ENCODE assay signal across 21 cellular contexts in the genomic region with DNA sequence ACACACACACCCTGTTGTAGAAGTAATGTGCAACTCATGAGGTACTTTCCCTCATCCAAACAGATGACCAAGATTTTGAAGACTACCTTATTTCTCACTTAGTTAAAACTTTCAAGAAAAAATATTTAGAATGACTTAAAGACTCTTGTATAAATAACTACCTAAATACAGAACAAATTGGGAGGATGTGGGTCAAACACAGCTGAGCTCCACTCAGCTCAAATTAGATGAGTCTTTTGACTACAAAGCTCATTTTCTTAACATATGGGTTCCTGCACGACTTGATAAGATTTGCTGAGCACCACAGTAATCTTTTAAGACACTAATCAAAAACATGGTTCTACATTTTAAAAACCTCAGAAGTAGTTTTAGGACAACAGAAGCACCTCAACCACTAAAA. TPM values are rescaled to one million over a fixed set of nuclear protein-coding genes. Genes with fewer than 3 reads are reported as not detected.
DNase-seq lines count a peak whose midpoint lies in the region; ATAC-seq and TF ChIP-seq lines count a peak whose summit lies in the region.
"Had no signal": no experiment of that assay in that cellular context is flagged by ENCODE, and none has a peak within 500 bp of the region (broad histone marks: within the 10 kb centered on the region; RNA-seq: fewer than 3 reads in every experiment).

No MANE protein-coding gene starts in this region.

- H2BK120ac ChIP-seq in neuronal stem cell (ENCODE audit: low read depth, low read length), result no peak overlapping the region

- H3K4me2 ChIP-seq in BLaER1 (peak overlapping the region; percentile 47), SU-DHL-6 (ENCODE audit: low read depth, low read length, poor library complexity, severe bottlenecking) (peak overlapping the region; percentile 94), neuronal stem cell (ENCODE audit: insufficient read depth, low read length, poor library complexity, severe bottlenecking) (no peak overlapping the region)

- H3F3A ChIP-seq in SU-DHL-6 (ENCODE audit: insufficient read depth), result peaks cover 38% of the 10 kb centered on the region

- no peak overlapping the region for H3K14ac ChIP-seq in neuronal stem cell (ENCODE audit: low read length)

- H2BK15ac ChIP-seq in neuronal stem cell (ENCODE audit: low read length), result no peak overlapping the region

- H2AK5ac ChIP-seq in neuronal stem cell (ENCODE audit: low read depth, low read length), result no peak overlapping the region

- no peak for ATAC-seq in CD8-positive, alpha-beta T cell
- no peak for ATAC-seq in HG02678 (IDR thresholded peaks at IDR 0.05; ENCODE audit: unreplicated experiment)
- ATAC-seq: HepG2 had no signal

- H3K4me1 ChIP-seq in BLaER1, result peaks cover 45% of the 10 kb centered on the region
- H3K4me1 ChIP-seq in CD8-positive, alpha-beta T cell (ENCODE audit: insufficient read depth, low read length), result peaks cover 26% of the 10 kb centered on the region
- no peaks in the 10 kb centered on the region for H3K4me1 ChIP-seq in neuronal stem cell (ENCODE audit: control insufficient read depth in 2 of 2, insufficient read depth in 1 of 2, low read depth in 1 of 2, low read length in 2 of 2)
- H3K4me1 ChIP-seq: tibial artery had no signal

- H3K27ac ChIP-seq in BLaER1, result no peak overlapping the region
- no peak overlapping the region for H3K27ac ChIP-seq in CD8-positive, alpha-beta T cell (ENCODE audit: low read depth, low read length)
- H3K27ac ChIP-seq in SU-DHL-6 (ENCODE audit: low read depth, low read length), result peak overlapping the region; percentile 90
- H3K27ac ChIP-seq in neuronal stem cell (replicated peaks; ENCODE audit: low read length), result no peak overlapping the region
- H3K27ac ChIP-seq: skin epidermis, tibial artery had no signal

- no peak overlapping the region for H3K4ac ChIP-seq in neuronal stem cell (ENCODE audit: low read length)

- H3K9me2 ChIP-seq in SU-DHL-6 (replicated peaks; ENCODE audit: insufficient read depth, low read length), result no peaks in the 10 kb centered on the region

- CTCF ChIA-PET in CD8-positive, alpha-beta T cell (lab: Charles Lee), result no interaction called here

- no peak overlapping the region for H3K9ac ChIP-seq in BLaER1
- H3K9ac ChIP-seq in SU-DHL-6 (ENCODE audit: low read length), result peak overlapping the region; percentile 7; the same call in 1 of the 2 replicates
- H3K9ac ChIP-seq in neuronal stem cell (ENCODE audit: low read depth, low read length, poor library complexity), result no peak overlapping the region

- H3K4me1 Mint-ChIP-seq in CD8-positive, alpha-beta T cell (ENCODE audit: low read depth), result peaks cover 46% of the 10 kb centered on the region
- peaks cover 59% of the 10 kb centered on the region for H3K4me1 Mint-ChIP-seq in activated naive CD8-positive, alpha-beta T cell (ENCODE audit: low read depth)

- H3K79me2 ChIP-seq in SU-DHL-6 (ENCODE audit: insufficient read depth, low read length), result no peaks in the 10 kb centered on the region

- DNase-seq in CD8-positive, alpha-beta T cell, result no peak
- DNase-seq in neuronal stem cell (ENCODE audit: low spot score) (no peak), NCI-H1417 (lab: John Stamatoyannopoulos, UW) (no peak), DMS53 (lab: John Stamatoyannopoulos, UW) (no peak)
- DNase-seq: activated CD8-positive, alpha-beta memory T cell treated with anti-CD3 and anti-CD28 coated beads, Interleukin-2, amount 50 U/mL, for 4 hours; activated naive CD4-positive, alpha-beta T cell treated with Interleukin-2 at 50 U/mL for 16 hours; cerebellar nuclear complex; kidney glomerular epithelial cell; NCI-H1417 treated with DMSO at 0.1 percent for 48 hours; nucleus accumbens; RPMI8226; stimulated activated CD4-positive, alpha-beta T cell treated with anti-CD3 and anti-CD28 coated beads, Interleukin-1b, Interleukin-23, amount 100 ng/mL, for 48 hours; stimulated activated naive CD4-positive, alpha-beta T cell; tibial artery had no signal

- TF ChIP-seq CTCF in CD8-positive, alpha-beta T cell (IDR thresholded peaks at IDR 0.05), result no peak
- no peak for TF ChIP-seq CTCF in SU-DHL-6 (IDR thresholded peaks at IDR 0.05; ENCODE audit: insufficient read depth, low read length, poor library complexity, severe bottlenecking)

- no peak overlapping the region for H3K18ac ChIP-seq in neuronal stem cell (ENCODE audit: low read length)

- H4K20me1 ChIP-seq in BLaER1 (no peaks in the 10 kb centered on the region), SU-DHL-6 (ENCODE audit: low read depth, low read length) (no peaks in the 10 kb centered on the region)

- H4K8ac ChIP-seq in neuronal stem cell (ENCODE audit: low read depth, low read length), result no peak overlapping the region

- peaks cover 78% of the 10 kb centered on the region for H3K36me3 Mint-ChIP-seq in CD8-positive, alpha-beta T cell
- H3K36me3 Mint-ChIP-seq in activated naive CD8-positive, alpha-beta T cell, result peaks cover 40% of the 10 kb centered on the region

- H3K4me3 Mint-ChIP-seq in CD8-positive, alpha-beta T cell, result peak overlapping the region; percentile 33
- peak overlapping the region; percentile 38 for H3K4me3 Mint-ChIP-seq in activated naive CD8-positive, alpha-beta T cell

- no peaks in the 10 kb centered on the region for H3K9me3 Mint-ChIP-seq in CD8-positive, alpha-beta T cell
- H3K9me3 Mint-ChIP-seq in activated naive CD8-positive, alpha-beta T cell (ENCODE audit: low read depth), result no peaks in the 10 kb centered on the region

- intact Hi-C loops in CD8-positive, alpha-beta T cell (cut with DNase I, micrococcal nuclease), result loop anchor here in 1 of 2 experiments (10.0 kb wide), 1 partner anchor 467 kb away; a partner anchor contains a TSS

- H3K27me3 Mint-ChIP-seq in CD8-positive, alpha-beta T cell (ENCODE audit: low read depth), result no peaks in the 10 kb centered on the region
- no peaks in the 10 kb centered on the region for H3K27me3 Mint-ChIP-seq in activated naive CD8-positive, alpha-beta T cell

- H3K36me3 ChIP-seq in BLaER1 (no peaks in the 10 kb centered on the region), SU-DHL-6 (ENCODE audit: low read length) (peaks cover 43% of the 10 kb centered on the region; the same call in 1 of the 2 replicates), neuronal stem cell (replicated peaks in 1 of 2; ENCODE audit: control insufficient read depth in 2 of 2, insufficient read depth in 2 of 2, low read length in 2 of 2) (peaks cover 8 to 97% of the 10 kb centered on the region in 2 donors)
- peaks cover 17% of the 10 kb centered on the region for H3K36me3 ChIP-seq in CD8-positive, alpha-beta T cell (ENCODE audit: insufficient read depth, low read length)

- no peak overlapping the region for H2AFZ ChIP-seq in SU-DHL-6 (ENCODE audit: low read depth, low read length, severe bottlenecking)
- H2AFZ ChIP-seq in neuronal stem cell (ENCODE audit: low read length), result no peak overlapping the region

- no peaks in the 10 kb centered on the region for H3K79me1 ChIP-seq in neuronal stem cell (ENCODE audit: low read depth, low read length)

- H3K9me3 ChIP-seq in BLaER1 (peaks cover 9% of the 10 kb centered on the region), SU-DHL-6 (ENCODE audit: insufficient read depth, low read length) (no peaks in the 10 kb centered on the region), neuronal stem cell (replicated peaks in 1 of 2; ENCODE audit: control insufficient read depth in 2 of 2, insufficient read depth in 1 of 2, low read depth in 1 of 2, low read length in 2 of 2) (no peaks in the 10 kb centered on the region)
- H3K9me3 ChIP-seq in CD8-positive, alpha-beta T cell (ENCODE audit: low read length), result no peaks in the 10 kb centered on the region
- H3K9me3 ChIP-seq: tibial artery had no signal

- no CpG with 5 or more reads among the region's 1 CpG for WGBS in neuronal stem cell (ENCODE audit: extremely low coverage in 2 of 2, insufficient read length in 2 of 2, insufficient replicate concordance in 1 of 2), 2 donors

- H3K27me3 ChIP-seq in BLaER1, result no peaks in the 10 kb centered on the region
- no peaks in the 10 kb centered on the region for H3K27me3 ChIP-seq in CD8-positive, alpha-beta T cell (ENCODE audit: insufficient read depth, low read length)
- H3K27me3 ChIP-seq in SU-DHL-6 (ENCODE audit: low read length), result no peaks in the 10 kb centered on the region
- no peaks in the 10 kb centered on the region for H3K27me3 ChIP-seq in neuronal stem cell (ENCODE audit: control insufficient read depth in 3 of 3, insufficient read depth in 3 of 3, low read depth in 1 of 3, low read length in 3 of 3)
- H3K27me3 ChIP-seq: tibial artery had no signal

- H4K91ac ChIP-seq in neuronal stem cell (ENCODE audit: low read depth, low read length, poor library complexity), result no peak overlapping the region

- POLR2A ChIA-PET in CD8-positive, alpha-beta T cell (lab: Charles Lee), result interaction anchor here (3.6 kb wide), 1 partner anchor 9 kb away, joined by 21 read pairs; a partner anchor contains a TSS

- no peak overlapping the region for H2BK5ac ChIP-seq in neuronal stem cell (ENCODE audit: low read length)

- H3K4me3 ChIP-seq in BLaER1 (no peak overlapping the region), SU-DHL-6 (ENCODE audit: insufficient read depth, low read length, poor library complexity, severe bottlenecking) (no peak overlapping the region), neuronal stem cell (ENCODE audit: low read length in 2 of 2) (no peak overlapping the region)
- H3K4me3 ChIP-seq in CD8-positive, alpha-beta T cell (ENCODE audit: low read depth, low read length), result no peak overlapping the region
- H3K4me3 ChIP-seq: lung, skin epidermis, tibial artery had no signal

- H3K23ac ChIP-seq in neuronal stem cell (ENCODE audit: low read depth, low read length, poor library complexity), result no peak overlapping the region

- H2BK12ac ChIP-seq in neuronal stem cell (ENCODE audit: low read length), result no peak overlapping the region

- peak overlapping the region; percentile 82 for H3K27ac Mint-ChIP-seq in CD8-positive, alpha-beta T cell
- H3K27ac Mint-ChIP-seq in activated naive CD8-positive, alpha-beta T cell, result peak overlapping the region; percentile 88

RNA-seq across cellular contexts. Expression of a gene that starts 8.9 kb away (rescaled TPM):
- total RNA-seq in CD8-positive, alpha-beta T cell, result 10 to 100 TPM; 26.2 to 27.1 TPM
- polyA plus RNA-seq in neuronal stem cell (2013, experiment 1 of 2), result 13.7 TPM
- 14.6 TPM for polyA plus RNA-seq in neuronal stem cell (2013, experiment 2 of 2)

RNA-seq across cellular contexts. Expression of a gene that starts 53.0 kb away (rescaled TPM):
- total RNA-seq in CD8-positive, alpha-beta T cell, result not detected
- 14.2 TPM for polyA plus RNA-seq in neuronal stem cell (2013, experiment 1 of 2)
- polyA plus RNA-seq in neuronal stem cell (2013, experiment 2 of 2), result 15.3 TPM
